ENCODE assay signal across 13 cellular contexts in the genomic region with DNA sequence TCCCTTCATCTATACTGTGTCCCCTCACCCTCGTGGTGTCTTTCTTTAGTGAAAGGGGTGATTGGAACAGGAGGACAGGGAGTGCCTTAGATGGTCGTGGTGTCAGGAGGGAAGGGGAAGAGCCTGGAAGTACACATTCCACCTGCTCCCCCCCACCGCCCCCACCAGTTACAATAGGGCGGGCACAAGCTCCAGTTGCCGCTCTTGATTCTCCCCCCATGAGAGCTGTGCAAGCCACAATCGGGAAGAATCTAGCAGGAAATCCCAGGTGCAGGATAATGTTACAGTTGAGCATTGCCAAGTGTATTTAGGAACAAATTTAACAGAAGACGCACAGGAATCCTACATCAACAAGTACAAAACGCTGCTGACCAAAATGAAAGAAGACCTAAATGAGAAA.
"Had no signal": no experiment of that assay in that cellular context is flagged by ENCODE, and none has a peak within 500 bp of the region (broad histone marks: within the 10 kb centered on the region; RNA-seq: fewer than 3 reads in every experiment).

No MANE protein-coding gene starts in this region.

- H3K4me1 ChIP-seq: breast epithelium had no signal

- DNase-seq: activated CD4-positive, alpha-beta T cell treated with anti-CD3 and anti-CD28 coated beads for 1 hour; activated CD4-positive, alpha-beta T cell treated with anti-CD3 and anti-CD28 coated beads, Interleukin-2, amount 50 U/mL, for 4 hours; activated naive CD4-positive, alpha-beta T cell treated with anti-CD3 and anti-CD28 coated beads for 36 hours; activated naive CD8-positive, alpha-beta T cell treated with anti-CD3 and anti-CD28 coated beads, Interleukin-2, amount 50 U/mL, for 24 hours; aorta; effector memory CD4-positive, alpha-beta T cell; foreskin fibroblast; left ventricle myocardium inferior; mucosa of descending colon; occipital lobe; right cardiac atrium had no signal

- H3K27ac ChIP-seq: breast epithelium, left ventricle myocardium inferior had no signal

- H3K4me3 ChIP-seq: breast epithelium, left ventricle myocardium inferior, mucosa of descending colon, smooth muscle cell had no signal

- H3K4me2 ChIP-seq: smooth muscle cell had no signal

- H3K27me3 ChIP-seq: breast epithelium had no signal

- H3K9me3 ChIP-seq: breast epithelium, left ventricle myocardium inferior, mucosa of descending colon had no signal

- H3K36me3 ChIP-seq: breast epithelium had no signal
